ENCODE assay signal across 16 cellular contexts in the genomic region with DNA sequence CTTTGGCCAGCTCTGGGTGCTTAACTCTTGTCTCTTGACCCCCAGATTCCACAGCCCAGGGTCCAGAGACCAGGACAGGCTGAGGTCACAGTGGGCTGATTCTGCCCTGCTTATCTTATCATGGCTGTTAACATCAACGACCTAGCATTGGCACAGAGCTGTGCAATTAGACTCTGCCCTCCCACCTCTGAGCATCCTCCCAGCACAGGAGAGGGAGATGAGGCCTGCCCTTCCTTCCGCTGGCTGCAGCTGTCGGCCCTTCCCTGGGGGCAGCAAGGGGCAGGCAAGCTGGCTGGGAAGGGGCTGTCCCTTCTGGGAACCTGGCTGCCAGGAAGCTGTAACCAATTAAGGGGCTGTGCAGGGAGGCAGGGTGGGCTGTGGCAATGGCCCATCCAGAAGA. TPM values are rescaled to one million over a fixed set of nuclear protein-coding genes. Genes with fewer than 3 reads are reported as not detected.
"Had no signal": no experiment of that assay in that cellular context is flagged by ENCODE, and none has a peak within 500 bp of the region (broad histone marks: within the 10 kb centered on the region; RNA-seq: fewer than 3 reads in every experiment).

No MANE protein-coding gene starts in this region.

- H3K36me3 Mint-ChIP-seq: activated naive CD8-positive, alpha-beta T cell; naive thymus-derived CD4-positive, alpha-beta T cell; stimulated activated effector memory CD8-positive, alpha-beta T cell treated with anti-CD3 and anti-CD28 coated beads, Interleukin-12 subunit alpha, Interleukin-12 subunit beta, amount 100 ng/mL, for 72 hours had no signal

- H3K27me3 ChIP-seq: right atrium auricular region, vagina had no signal

- H3K4me1 Mint-ChIP-seq: naive thymus-derived CD4-positive, alpha-beta T cell had no signal

- H3K9me3 ChIP-seq: neutrophil, right atrium auricular region, tibial artery, vagina had no signal

- H3K27ac Mint-ChIP-seq: activated naive CD8-positive, alpha-beta T cell; dendritic cell treated with granulocyte-macrophage colony-stimulating factor and Interleukin-4, amounts not matched to agents 40 ng/mL and 50 ng/mL, for 4 days; naive thymus-derived CD4-positive, alpha-beta T cell; stimulated activated effector memory CD8-positive, alpha-beta T cell treated with anti-CD3 and anti-CD28 coated beads, Interleukin-12 subunit alpha, Interleukin-12 subunit beta, amount 100 ng/mL, for 72 hours had no signal

- H3K4me3 Mint-ChIP-seq: activated naive CD8-positive, alpha-beta T cell; dendritic cell treated with granulocyte-macrophage colony-stimulating factor and Interleukin-4, amounts not matched to agents 40 ng/mL and 50 ng/mL, for 4 days; naive thymus-derived CD4-positive, alpha-beta T cell; stimulated activated effector memory CD8-positive, alpha-beta T cell treated with anti-CD3 and anti-CD28 coated beads, Interleukin-12 subunit alpha, Interleukin-12 subunit beta, amount 100 ng/mL, for 72 hours had no signal

- H3K9me3 Mint-ChIP-seq: dendritic cell treated with granulocyte-macrophage colony-stimulating factor and Interleukin-4, amounts not matched to agents 40 ng/mL and 50 ng/mL, for 4 days; stimulated activated effector memory CD8-positive, alpha-beta T cell treated with anti-CD3 and anti-CD28 coated beads, Interleukin-12 subunit alpha, Interleukin-12 subunit beta, amount 100 ng/mL, for 72 hours had no signal

- H3K4me1 ChIP-seq: tibial artery, vagina had no signal

- H3K4me3 ChIP-seq: right atrium auricular region, tibial artery, vagina had no signal

- ATAC-seq: activated CD4-positive, CD25-positive, alpha-beta regulatory T cell treated with anti-CD3 and anti-CD28 coated beads, Interleukin-2, amount 50 U/mL, for 24 hours; esophagus mucosa; naive thymus-derived CD4-positive, alpha-beta T cell; stimulated activated effector memory CD8-positive, alpha-beta T cell treated with anti-CD3 and anti-CD28 coated beads, Interleukin-12 subunit alpha, Interleukin-12 subunit beta, amount 100 ng/mL, for 72 hours had no signal

- H3K36me3 ChIP-seq: neutrophil, right atrium auricular region, vagina had no signal

- DNase-seq: activated CD4-positive, alpha-beta T cell treated with anti-CD3 and anti-CD28 coated beads, Interleukin-2, amount 50 U/mL, for 4 hours; activated effector memory CD4-positive, alpha-beta T cell treated with anti-CD3 and anti-CD28 coated beads, Interleukin-2, amount 50 U/mL, for 16 hours; activated T-cell treated with anti-CD3 and anti-CD28 coated beads, Interleukin-2, amount 50 U/mL, for 1 hour; cerebellar nuclear complex; mammary epithelial cell; naive thymus-derived CD4-positive, alpha-beta T cell; tibial artery had no signal

- H3K27ac ChIP-seq: neutrophil, right atrium auricular region, tibial artery, vagina had no signal

RNA-seq across cellular contexts. Expression of gene LRRC10B, which starts 22.5 kb away (rescaled TPM):
- total RNA-seq: mononuclear cell; naive thymus-derived CD4-positive, alpha-beta T cell had no signal
